9 cellular contexts compared by ENCODE assay signal in the genomic region with DNA sequence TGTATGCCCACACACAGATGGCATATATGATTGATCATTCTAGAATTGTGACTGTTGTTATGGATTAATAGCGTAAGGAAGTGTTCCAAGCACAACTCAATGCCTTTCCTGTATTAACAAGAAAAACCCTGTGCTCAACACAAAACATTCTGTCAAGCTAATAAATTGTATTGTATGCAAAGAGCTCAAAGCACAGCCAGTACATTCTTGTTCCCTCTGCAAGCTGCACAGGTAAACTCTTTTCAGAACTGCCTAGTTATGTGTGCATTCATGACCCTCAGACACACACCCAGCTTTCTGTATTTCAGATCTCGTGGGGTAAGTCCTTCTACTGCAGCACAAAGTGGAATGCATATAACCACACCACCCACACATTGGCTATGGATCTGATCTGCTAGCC. TPM values are rescaled to one million over a fixed set of nuclear protein-coding genes. Genes with fewer than 3 reads are reported as not detected.
"Had no signal": no experiment of that assay in that cellular context is flagged by ENCODE, and none has a peak within 500 bp of the region (broad histone marks: within the 10 kb centered on the region; RNA-seq: fewer than 3 reads in every experiment).

No MANE protein-coding gene starts in this region.

- H3K27me3 Mint-ChIP-seq: IgD-negative memory B cell had no signal

- DNase-seq: GM23248, GOT3, H7, HFFc6, KBM-7 had no signal

- H3K4me3 Mint-ChIP-seq: HFFc6 had no signal

- H3K9me3 Mint-ChIP-seq: HFFc6 had no signal

- ATAC-seq: HCT116, HepG2 had no signal

RNA-seq across cellular contexts. Expression of gene BANK1, which starts 34.3 kb away (rescaled TPM):
- total RNA-seq: GM23248, H7, HT1080 had no signal
